ENCODE assay signal across 12 cellular contexts in genomic region chr3:143668924-143669790, GRCh38.
DNase-seq lines count a peak whose midpoint lies in the region; ATAC-seq and TF ChIP-seq lines count a peak whose summit lies in the region.
"Had no signal": no experiment of that assay in that cellular context is flagged by ENCODE, and none has a peak within 500 bp of the region (broad histone marks: within the 10 kb centered on the region; RNA-seq: fewer than 3 reads in every experiment).

No MANE protein-coding gene starts in this region.

- TF ChIP-seq POLR2A in testis (IDR thresholded peaks at IDR 0.05), result no peak

- no peaks in the 10 kb centered on the region for H3K9me2 ChIP-seq in GM23248 (ENCODE audit: insufficient read depth)

- no peak overlapping the region for H3K9ac ChIP-seq in GM23248

- no peak overlapping the region for H2AFZ ChIP-seq in GM23248

- H3K36me3 ChIP-seq in GM23248 (ENCODE audit: low read depth) (no peaks in the 10 kb centered on the region), testis (ENCODE audit: low read depth, missing control alignments) (no peaks in the 10 kb centered on the region)

- in situ Hi-C loops in GM23248 (cut with MboI), result no loop called here

- ATAC-seq in GM18508 (IDR thresholded peaks at IDR 0.05; ENCODE audit: insufficient read depth, unreplicated experiment) (peak; percentile 81), GM21447 (IDR thresholded peaks at IDR 0.05; ENCODE audit: unreplicated experiment) (peak; percentile 91), HG03196 (IDR thresholded peaks at IDR 0.05; ENCODE audit: unreplicated experiment) (peak; percentile 88)

- peak; percentile 45 for DNase-seq in foreskin melanocyte
- no peak for DNase-seq in GM23248
- no peak for DNase-seq in testis
- no peak for DNase-seq in NOMO-1 treated with dmso at 0.1 percent for 144 hours (lab: John Stamatoyannopoulos, UW; ENCODE audit: unreplicated experiment)
- DNase-seq in NCI-H2171 treated with DMSO at 0.1 percent for 48 hours (lab: John Stamatoyannopoulos, UW), result no peak
- DNase-seq: activated naive CD4-positive, alpha-beta T cell treated with anti-CD3 and anti-CD28 coated beads for 36 hours; KG1 had no signal

- no peaks in the 10 kb centered on the region for H3K79me2 ChIP-seq in GM23248 (ENCODE audit: insufficient read depth)

- H3K4me1 ChIP-seq in GM23248 (ENCODE audit: insufficient read depth), result peaks cover 12% of the 10 kb centered on the region
- H3K4me1 ChIP-seq in testis, result no peaks in the 10 kb centered on the region

- H3K9me3 ChIP-seq in GM23248 (ENCODE audit: low read depth) (no peaks in the 10 kb centered on the region), testis (no peaks in the 10 kb centered on the region)

- H3K27ac ChIP-seq in GM23248 (no peak overlapping the region), testis (no peak overlapping the region)
- H3K27ac ChIP-seq: epithelial cell of prostate, RWPE1 had no signal

- no peak for TF ChIP-seq CTCF in testis (IDR thresholded peaks at IDR 0.05)

- no peaks in the 10 kb centered on the region for H3F3A ChIP-seq in GM23248 (ENCODE audit: insufficient read depth)

- 42 to 44% methylated on average over 5 of the region's 5 CpGs for WGBS in GM23248 (ENCODE audit: low coverage in 1 of 2, low lambda C conversion rate in 2 of 2, missing lambda C conversion rate in 2 of 2), 2 experiments
- WGBS in testis, 2 donors, result 51 to 58% methylated on average over 5 of the region's 5 CpGs

- no peaks in the 10 kb centered on the region for H4K20me1 ChIP-seq in GM23248 (ENCODE audit: insufficient read depth)

- intact Hi-C loops in testis (cut with DNase I; ENCODE audit: low total_unique reads), result no loop called here

- H3K4me3 ChIP-seq in GM23248 (no peak overlapping the region), testis (no peak overlapping the region)

- no peak overlapping the region for H3K4me2 ChIP-seq in GM23248 (ENCODE audit: unreplicated experiment)

- H3K27me3 ChIP-seq in GM23248 (replicated peaks; ENCODE audit: insufficient read depth) (no peaks in the 10 kb centered on the region), testis (no peaks in the 10 kb centered on the region)
